Comparison of ENCODE assay signal across 1 cellular context in the genomic region with DNA sequence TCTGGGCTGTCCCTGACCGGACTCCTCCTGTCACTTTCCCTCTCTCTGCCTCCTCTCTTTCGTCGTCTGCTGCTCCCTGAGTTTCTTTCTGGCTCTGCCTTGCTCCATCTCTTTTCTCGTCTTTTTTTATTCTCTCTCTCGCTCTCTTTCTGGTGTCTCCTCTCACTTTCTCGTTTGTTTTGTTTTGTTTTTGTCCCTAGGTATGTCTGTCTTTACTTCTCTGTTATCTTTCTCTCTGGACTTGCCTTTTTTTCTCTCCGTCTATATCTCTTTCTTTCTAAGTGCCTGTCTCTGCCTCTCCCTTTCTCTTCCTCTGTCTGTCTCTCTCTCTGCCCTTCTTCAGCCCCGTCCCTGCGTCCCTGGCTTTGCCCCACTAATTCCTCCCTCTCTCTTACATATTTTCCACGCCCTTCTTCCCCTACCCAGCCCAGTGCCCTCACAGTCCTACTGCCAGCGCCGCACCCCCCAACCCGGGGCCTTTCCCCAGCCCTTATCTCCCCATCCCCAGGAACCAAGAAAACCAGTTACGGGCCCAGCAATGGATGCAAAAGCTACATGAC.
TF ChIP-seq lines count a peak whose summit lies in the region.

No MANE protein-coding gene starts in this region.

TF ChIP-seq in H1, 55 proteins besides CTCF, POLR2A, EP300 and RAD21:
- TF ChIP-seq CTBP2 (IDR thresholded peaks at IDR 0.05; ENCODE audit: borderline replicate concordance, insufficient read depth, insufficient read length, low read length) (no peak), SP1 (IDR thresholded peaks at IDR 0.05; ENCODE audit: low read depth, low read length) (no peak), KDM1A (IDR thresholded peaks at IDR 0.05; ENCODE audit: borderline replicate concordance, low read length) (no peak), EZH2 (IDR thresholded peaks at IDR 0.05; ENCODE audit: low read depth, low read length, severe bottlenecking) (no peak), SIN3A (conservative IDR thresholded peaks at IDR 0.05 in 1 of 2, IDR thresholded peaks at IDR 0.05 in 1 of 2; ENCODE audit: low read depth in 1 of 2, low read length in 2 of 2) (no peak), GABPA (IDR thresholded peaks at IDR 0.05; ENCODE audit: borderline replicate concordance, insufficient read depth, low read length) (no peak), POU5F1 (IDR thresholded peaks at IDR 0.05; ENCODE audit: low read depth, low read length) (no peak), POLR2AphosphoS5 (IDR thresholded peaks at IDR 0.05; ENCODE audit: low read depth, low read length) (no peak), SUZ12 (IDR thresholded peaks at IDR 0.05; ENCODE audit: low read length) (no peak), TBP (IDR thresholded peaks at IDR 0.05; ENCODE audit: low read depth, low read length) (no peak), KDM4A (IDR thresholded peaks at IDR 0.05; ENCODE audit: low read depth, low read length, severe bottlenecking) (no peak), TEAD4 (IDR thresholded peaks at IDR 0.05; ENCODE audit: low read depth, low read length) (no peak), RFX5 (IDR thresholded peaks at IDR 0.05; ENCODE audit: borderline replicate concordance, low read depth, low read length) (no peak), CBX5 (IDR thresholded peaks at IDR 0.05; ENCODE audit: low read depth, low read length) (no peak)
- TF ChIP-seq, protein P1, sequence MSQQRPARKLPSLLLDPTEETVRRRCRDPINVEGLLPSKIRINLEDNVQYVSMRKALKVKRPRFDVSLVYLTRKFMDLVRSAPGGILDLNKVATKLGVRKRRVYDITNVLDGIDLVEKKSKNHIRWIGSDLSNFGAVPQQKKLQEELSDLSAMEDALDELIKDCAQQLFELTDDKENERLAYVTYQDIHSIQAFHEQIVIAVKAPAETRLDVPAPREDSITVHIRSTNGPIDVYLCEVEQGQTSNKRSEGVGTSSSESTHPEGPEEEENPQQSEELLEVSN (IDR thresholded peaks at IDR 0.05): no peak
- TF ChIP-seq, protein P2, sequence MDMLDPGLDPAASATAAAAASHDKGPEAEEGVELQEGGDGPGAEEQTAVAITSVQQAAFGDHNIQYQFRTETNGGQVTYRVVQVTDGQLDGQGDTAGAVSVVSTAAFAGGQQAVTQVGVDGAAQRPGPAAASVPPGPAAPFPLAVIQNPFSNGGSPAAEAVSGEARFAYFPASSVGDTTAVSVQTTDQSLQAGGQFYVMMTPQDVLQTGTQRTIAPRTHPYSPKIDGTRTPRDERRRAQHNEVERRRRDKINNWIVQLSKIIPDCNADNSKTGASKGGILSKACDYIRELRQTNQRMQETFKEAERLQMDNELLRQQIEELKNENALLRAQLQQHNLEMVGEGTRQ (IDR thresholded peaks at IDR 0.05; ENCODE audit: low read length): no peak
- TF ChIP-seq, protein P3, sequence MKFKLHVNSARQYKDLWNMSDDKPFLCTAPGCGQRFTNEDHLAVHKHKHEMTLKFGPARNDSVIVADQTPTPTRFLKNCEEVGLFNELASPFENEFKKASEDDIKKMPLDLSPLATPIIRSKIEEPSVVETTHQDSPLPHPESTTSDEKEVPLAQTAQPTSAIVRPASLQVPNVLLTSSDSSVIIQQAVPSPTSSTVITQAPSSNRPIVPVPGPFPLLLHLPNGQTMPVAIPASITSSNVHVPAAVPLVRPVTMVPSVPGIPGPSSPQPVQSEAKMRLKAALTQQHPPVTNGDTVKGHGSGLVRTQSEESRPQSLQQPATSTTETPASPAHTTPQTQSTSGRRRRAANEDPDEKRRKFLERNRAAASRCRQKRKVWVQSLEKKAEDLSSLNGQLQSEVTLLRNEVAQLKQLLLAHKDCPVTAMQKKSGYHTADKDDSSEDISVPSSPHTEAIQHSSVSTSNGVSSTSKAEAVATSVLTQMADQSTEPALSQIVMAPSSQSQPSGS (IDR thresholded peaks at IDR 0.05; ENCODE audit: low read length): no peak
